Comparison of ENCODE assay signal across 10 cellular contexts in the genomic region with DNA sequence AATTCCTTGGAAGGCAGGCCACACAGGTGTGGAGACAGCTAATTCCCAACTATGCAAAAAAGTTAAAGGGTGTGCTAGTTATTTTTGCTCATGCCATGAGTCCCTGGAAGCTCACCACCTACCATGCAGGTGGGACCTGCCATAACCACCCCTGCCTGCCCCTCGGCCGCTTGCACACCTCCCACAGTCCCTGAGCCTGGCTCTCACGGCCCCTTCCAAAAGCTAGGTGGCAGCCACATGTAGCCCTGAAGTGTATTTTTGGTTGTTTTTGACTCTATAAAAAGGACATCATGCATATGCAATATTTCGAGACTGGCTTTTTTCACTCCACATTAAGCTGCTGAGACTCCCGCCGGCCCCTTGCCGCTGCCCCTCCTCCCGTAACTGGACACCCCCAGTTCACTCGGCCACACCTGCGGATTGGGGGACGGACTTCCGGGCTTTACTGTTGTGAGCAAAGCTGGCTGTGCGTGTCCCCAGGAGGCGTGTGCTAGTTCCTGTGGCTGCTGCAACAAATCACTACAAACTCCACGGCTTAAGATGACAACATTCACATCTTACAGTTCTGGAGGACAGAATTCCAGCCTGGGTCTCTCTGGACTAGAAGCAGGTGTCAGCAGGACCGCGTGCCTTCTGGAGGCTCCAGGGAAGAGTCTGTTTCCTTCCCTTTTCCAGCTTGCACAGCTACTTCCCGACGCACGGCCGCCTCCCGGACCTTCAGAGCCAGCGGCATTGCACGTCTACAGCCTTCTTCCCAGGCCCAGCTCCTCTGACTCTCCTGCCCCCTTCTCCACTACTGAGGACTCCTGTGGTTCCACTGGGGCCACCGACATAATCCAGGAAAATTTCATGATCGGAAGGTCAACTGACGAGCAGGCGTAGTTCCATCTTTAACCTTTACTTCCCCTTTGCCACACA. TPM values are rescaled to one million over a fixed set of nuclear protein-coding genes. Genes with fewer than 3 reads are reported as not detected.
A peak's percentile ranks its signal among the peaks of the same experiment; 100 is the strongest.
DNase-seq lines count a peak whose midpoint lies in the region; ATAC-seq, FAIRE-seq and TF ChIP-seq lines count a peak whose summit lies in the region.
"Had no signal": no experiment of that assay in that cellular context is flagged by ENCODE, and none has a peak within 500 bp of the region (broad histone marks: within the 10 kb centered on the region; RNA-seq: fewer than 3 reads in every experiment).

No MANE protein-coding gene starts in this region.

- H3K9me3 ChIP-seq in right atrium auricular region (no peaks in the 10 kb centered on the region), HepG2 (ENCODE audit: low read length) (no peaks in the 10 kb centered on the region)

- 13% methylated on average over 24 of the region's 28 CpGs for WGBS in HepG2 (ENCODE audit: low lambda C conversion rate)

- TF ChIP-seq POLR2A in HepG2 (IDR thresholded peaks at IDR 0.05; ENCODE audit: insufficient read depth in 1 of 2, low read depth in 2 of 2, low read length in 2 of 2), result no peak

- H4K20me1 ChIP-seq in HepG2 (ENCODE audit: insufficient read depth, low read length), result no peaks in the 10 kb centered on the region

- H3K4me3 ChIP-seq in right atrium auricular region, result no peak overlapping the region
- H3K4me3 ChIP-seq in HepG2 (replicated peaks in 1 of 3; ENCODE audit: insufficient read depth in 1 of 3, low read depth in 2 of 3, low read length in 3 of 3), result peak overlapping the region; percentile 36 to 63 (median 37); a peak in 5 of 6 replicates

- H3K27me3 Mint-ChIP-seq in activated naive CD8-positive, alpha-beta T cell treated with anti-CD3 and anti-CD28 coated beads for 36 hours, result peaks cover 45% of the 10 kb centered on the region

- TF ChIP-seq EP300 in HepG2 (IDR thresholded peaks at IDR 0.05; ENCODE audit: low read depth in 2 of 2, low read length in 2 of 2), result no peak
- no peak for TF ChIP-seq EP300 in HepG2 (CRISPR knock-in tag; IDR thresholded peaks at IDR 0.05; ENCODE audit: borderline replicate concordance)

- no peak overlapping the region for H3K27ac ChIP-seq in right atrium auricular region
- no peak overlapping the region for H3K27ac ChIP-seq in HepG2 (ENCODE audit: extremely low read length, insufficient read depth, low read length)
- H3K27ac ChIP-seq in caudate nucleus (ENCODE audit: low read depth, low read length), result no peak overlapping the region

- H3K9me3 Mint-ChIP-seq in activated naive CD8-positive, alpha-beta T cell treated with anti-CD3 and anti-CD28 coated beads for 36 hours, result no peaks in the 10 kb centered on the region

- H3K4me3 Mint-ChIP-seq in activated naive CD8-positive, alpha-beta T cell treated with anti-CD3 and anti-CD28 coated beads for 36 hours, result peak overlapping the region; percentile 29

- H3K4me1 ChIP-seq in right atrium auricular region, result peaks cover 0 to 10% of the 10 kb centered on the region in 2 donors
- H3K4me1 ChIP-seq in HepG2 (ENCODE audit: insufficient read depth, low read length), result peaks cover 29% of the 10 kb centered on the region

- H3K36me3 ChIP-seq in right atrium auricular region, result no peaks in the 10 kb centered on the region
- H3K36me3 ChIP-seq in HepG2 (replicated peaks in 1 of 2; ENCODE audit: control insufficient read depth in 1 of 2, insufficient read depth in 2 of 2, low read length in 2 of 2), result no peaks in the 10 kb centered on the region

- H3K4me2 ChIP-seq in HepG2 (ENCODE audit: low read depth, low read length), result peak overlapping the region; percentile 69

- CTCF ChIA-PET in HepG2 (lab: Yijun Ruan, JAX; ENCODE audit: low intra/inter-chr PET ratio, low total read pairs), result no interaction called here

- in situ Hi-C loops in HepG2 (cut with HindIII; ENCODE audit: extremely low pct_ligation_motif_present, low pct_unique_long_range_greater_than_20kb), result no loop called here

- H3K36me3 Mint-ChIP-seq in activated naive CD8-positive, alpha-beta T cell treated with anti-CD3 and anti-CD28 coated beads for 36 hours, result no peaks in the 10 kb centered on the region

- DNase-seq in left cardiac atrium (no peak), right atrium auricular region (ENCODE audit: low spot score) (no peak), HepG2 (ENCODE audit: low spot score) (peak; percentile 32), caudate nucleus (lab: John Stamatoyannopoulos, UW) (no peak), HCEC 1CT (no peak)
- no peak for DNase-seq in activated naive CD8-positive, alpha-beta T cell treated with anti-CD3 and anti-CD28 coated beads for 36 hours

- H3K27ac Mint-ChIP-seq in activated naive CD8-positive, alpha-beta T cell treated with anti-CD3 and anti-CD28 coated beads for 36 hours, result peak overlapping the region; percentile 31

- no peaks in the 10 kb centered on the region for H3K79me2 ChIP-seq in HepG2 (ENCODE audit: insufficient read depth, low read length)

- BruUV-seq in HepG2 (replicated peaks; lab: Mats Ljungman, UMichigan), result no TSS peak

- POLR2A ChIA-PET in HepG2 (lab: Yijun Ruan, JAX), result interaction anchor here (0.7 kb wide), 1 partner anchor 131 kb away, joined by 3 read pairs; a partner anchor contains a TSS

- peak; percentile 41 to 63 for ATAC-seq in left cardiac atrium
- peak; percentile 64 for ATAC-seq in HepG2
- no peak for ATAC-seq in HG03039 (IDR thresholded peaks at IDR 0.05; ENCODE audit: unreplicated experiment)
- ATAC-seq in HG02973 (IDR thresholded peaks at IDR 0.05; ENCODE audit: unreplicated experiment), result no peak

- H3K27me3 ChIP-seq in right atrium auricular region (no peaks in the 10 kb centered on the region), HepG2 (ENCODE audit: control insufficient read depth in 1 of 2, insufficient read depth in 2 of 2, low read length in 2 of 2) (peaks cover 7 to 67% of the 10 kb centered on the region in 2 experiments)

- no peak for FAIRE-seq in HepG2 (lab: Jason Lieb, UNC)
- FAIRE-seq: colon had no signal

- no peak overlapping the region for H2AFZ ChIP-seq in HepG2 (ENCODE audit: low read length)

- no peak overlapping the region for H3K9ac ChIP-seq in HepG2 (ENCODE audit: insufficient read depth, low read depth, low read length)

- intact Hi-C loops in left cardiac atrium (cut with DNase I) (no loop called here), HepG2 (cut with micrococcal nuclease; ENCODE audit: unreplicated experiment) (no loop called here)

- TF ChIP-seq RAD21 in HepG2 (CRISPR knock-in tag; IDR thresholded peaks at IDR 0.05), result no peak

- TF ChIP-seq CTCF in right atrium auricular region (IDR thresholded peaks at IDR 0.05) (no peak), HepG2 (CRISPR knock-in tag; IDR thresholded peaks at IDR 0.05) (no peak)

- H3K4me1 Mint-ChIP-seq in activated naive CD8-positive, alpha-beta T cell treated with anti-CD3 and anti-CD28 coated beads for 36 hours, result peaks cover 14% of the 10 kb centered on the region

RNA-seq across cellular contexts. Expression of a gene that starts 24.8 kb away (rescaled TPM):
- total RNA-seq in left cardiac atrium (1 to 10 TPM; 5.2 to 7.2 TPM), right atrium auricular region (1 to 10 TPM; 3.4 to 6.0 TPM), HepG2 (2016; rRNA removed; fragmentation: Illumina TruSeq; extraction: Trizol) (0.22 and 0.24 TPM in 2 replicates)
- 1 to 10 TPM; 3.8 to 4.6 TPM for total RNA-seq in activated naive CD8-positive, alpha-beta T cell treated with anti-CD3 and anti-CD28 coated beads for 36 hours
- total RNA-seq in HepG2 (2016; cell fraction: cytosol; rRNA removed; fragmentation: Illumina TruSeq; extraction: Trizol; ENCODE audit: low read depth), result not detected in 2 replicates
- 0.13 and 0.19 TPM in 2 replicates for total RNA-seq in HepG2 (2016; cell fraction: insoluble cytoplasmic fraction; rRNA removed; fragmentation: Illumina TruSeq; extraction: Trizol)
- 0.14 and 0.22 TPM in 2 replicates for total RNA-seq in HepG2 (2016; cell fraction: membrane; rRNA removed; fragmentation: Illumina TruSeq; extraction: Trizol)
- 0.25 TPM in 1 of 2 replicates, not detected in the other for total RNA-seq in HepG2 (2016; cell fraction: nucleus; rRNA removed; fragmentation: Illumina TruSeq; extraction: Trizol)
- polyA plus RNA-seq in HepG2 (2011; rRNA removed), result 0.12 and 0.30 TPM in 2 replicates
- 0.09 TPM in 2 replicates for polyA plus RNA-seq in HepG2 (2011; cell fraction: cytosol; rRNA removed)
- 0.69 and 1.4 TPM in 2 replicates for polyA plus RNA-seq in HepG2 (2011; cell fraction: nucleus; rRNA removed)
- polyA plus RNA-seq in HepG2 (2012), result 0.04 and 0.31 TPM in 2 replicates
- polyA plus RNA-seq in HepG2 (2016; cell fraction: cytosol; fragmentation: Illumina TruSeq; extraction: Trizol; ENCODE audit: low read depth), result 0.03 and 0.14 TPM in 2 replicates
- polyA plus RNA-seq in HepG2 (2016; cell fraction: insoluble cytoplasmic fraction; fragmentation: Illumina TruSeq; extraction: Trizol; ENCODE audit: low read depth), result 0.22 and 0.24 TPM in 2 replicates
- not detected in 2 replicates for polyA plus RNA-seq in HepG2 (2016; cell fraction: membrane; fragmentation: Illumina TruSeq; extraction: Trizol; ENCODE audit: low read depth)
- polyA plus RNA-seq in HepG2 (2016; cell fraction: nucleus; fragmentation: Illumina TruSeq; extraction: Trizol; ENCODE audit: insufficient read depth, low read depth), result 0.19 and 0.61 TPM in 2 replicates
- polyA minus RNA-seq in HepG2 (2011; rRNA and poly(A)+ RNA removed; ENCODE audit: low replicate concordance), result 0.72 and 3.2 TPM in 2 replicates
- 0.26 TPM in 1 of 2 replicates, not detected in the other for polyA minus RNA-seq in HepG2 (2011; cell fraction: cytosol; rRNA and poly(A)+ RNA removed)
- polyA minus RNA-seq in HepG2 (2011; cell fraction: nucleus; rRNA and poly(A)+ RNA removed), result 0.52 TPM in 1 of 2 replicates, not detected in the other

RNA-seq across cellular contexts. Expression of a gene that starts 25.1 kb away (rescaled TPM):
- not detected for total RNA-seq in left cardiac atrium
- total RNA-seq in right atrium auricular region, result not detected
- not detected for total RNA-seq in activated naive CD8-positive, alpha-beta T cell treated with anti-CD3 and anti-CD28 coated beads for 36 hours
- not detected in 2 replicates for total RNA-seq in HepG2 (2016; rRNA removed; fragmentation: Illumina TruSeq; extraction: Trizol)
- total RNA-seq in HepG2 (2016; cell fraction: cytosol; rRNA removed; fragmentation: Illumina TruSeq; extraction: Trizol; ENCODE audit: low read depth), result not detected in 2 replicates
- total RNA-seq in HepG2 (2016; cell fraction: insoluble cytoplasmic fraction; rRNA removed; fragmentation: Illumina TruSeq; extraction: Trizol), result not detected in 2 replicates
- total RNA-seq in HepG2 (2016; cell fraction: membrane; rRNA removed; fragmentation: Illumina TruSeq; extraction: Trizol), result not detected in 2 replicates
- total RNA-seq in HepG2 (2016; cell fraction: nucleus; rRNA removed; fragmentation: Illumina TruSeq; extraction: Trizol), result not detected in 2 replicates
- polyA plus RNA-seq in HepG2 (2011; rRNA removed), result 0.07 TPM in 1 of 2 replicates, not detected in the other
- 0.07 TPM in 1 of 2 replicates, not detected in the other for polyA plus RNA-seq in HepG2 (2011; cell fraction: cytosol; rRNA removed)
- 0.29 TPM in 1 of 2 replicates, not detected in the other for polyA plus RNA-seq in HepG2 (2011; cell fraction: nucleus; rRNA removed)
- polyA plus RNA-seq in HepG2 (2012), result not detected in 2 replicates
- polyA plus RNA-seq in HepG2 (2016; cell fraction: cytosol; fragmentation: Illumina TruSeq; extraction: Trizol; ENCODE audit: low read depth), result not detected in 2 replicates
- not detected in 2 replicates for polyA plus RNA-seq in HepG2 (2016; cell fraction: insoluble cytoplasmic fraction; fragmentation: Illumina TruSeq; extraction: Trizol; ENCODE audit: low read depth)
- polyA plus RNA-seq in HepG2 (2016; cell fraction: membrane; fragmentation: Illumina TruSeq; extraction: Trizol; ENCODE audit: low read depth), result not detected in 2 replicates
- not detected in 2 replicates for polyA plus RNA-seq in HepG2 (2016; cell fraction: nucleus; fragmentation: Illumina TruSeq; extraction: Trizol; ENCODE audit: insufficient read depth, low read depth)
- polyA minus RNA-seq in HepG2 (2011; rRNA and poly(A)+ RNA removed; ENCODE audit: low replicate concordance), result not detected in 2 replicates
- not detected in 2 replicates for polyA minus RNA-seq in HepG2 (2011; cell fraction: cytosol; rRNA and poly(A)+ RNA removed)
- not detected in 2 replicates for polyA minus RNA-seq in HepG2 (2011; cell fraction: nucleus; rRNA and poly(A)+ RNA removed)
- total RNA-seq: T-helper 1 cell treated with Interleukin-12 subunit alpha and Interleukin-12 subunit beta and Interleukin-4 antibody, amounts not matched to agents 30 ng/mL and 1 ng/mL, for 36 hours had no signal

Comparison
In these comparisons a context has a peak if more than half of its experiments do, and no peak if none do; other contexts are left out.
1. ATAC-seq: peak in left cardiac atrium (2 of 2) and HepG2 (single experiment); none in HG03039 (single experiment) and HG02973 (single experiment).
2. H3K4me3 ChIP-seq: peak in HepG2 (3 of 3); none in right atrium auricular region (0 of 2).